11 cellular contexts compared by ENCODE assay signal in the genomic region with DNA sequence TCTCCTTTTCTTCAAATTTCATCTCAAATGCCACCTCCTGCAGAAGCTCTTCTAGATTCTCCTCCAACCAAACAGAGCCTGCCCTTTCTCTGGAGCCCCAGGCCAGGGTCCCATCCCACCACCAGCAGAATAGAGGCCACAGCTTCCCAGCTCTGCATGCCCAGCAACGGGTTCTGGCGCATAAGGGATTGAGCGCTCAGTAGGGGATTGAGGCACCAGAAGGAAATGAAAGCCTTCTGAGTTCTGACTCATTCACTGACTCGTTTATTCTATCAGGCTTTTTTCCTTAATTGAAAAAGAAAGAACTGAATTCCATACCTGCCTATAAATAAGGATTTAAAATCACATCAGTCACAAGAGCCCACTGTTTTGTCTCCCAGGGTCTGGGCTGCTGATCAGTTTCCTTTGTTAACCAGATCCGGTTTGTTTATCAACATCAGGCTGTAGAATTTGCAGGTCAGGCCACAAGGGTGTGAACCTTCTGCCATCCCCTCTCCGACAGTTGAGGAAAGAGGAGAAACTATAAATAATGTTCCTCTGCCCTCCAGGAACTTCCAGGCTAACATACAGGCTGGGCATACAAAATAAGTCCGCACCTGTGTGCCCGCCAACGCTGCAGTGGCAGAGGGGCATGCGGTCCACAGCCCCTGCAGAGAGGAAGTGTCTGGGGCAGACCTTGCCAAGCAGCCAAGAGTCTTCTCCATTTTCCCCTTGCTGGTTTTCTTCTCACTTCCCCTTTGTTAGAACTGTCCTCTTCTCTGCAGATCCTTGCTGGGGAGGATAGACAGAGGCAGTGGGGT.
DNase-seq lines count a peak whose midpoint lies in the region; ATAC-seq lines count a peak whose summit lies in the region.
"Had no signal": no experiment of that assay in that cellular context is flagged by ENCODE, and none has a peak within 500 bp of the region (broad histone marks: within the 10 kb centered on the region; RNA-seq: fewer than 3 reads in every experiment).

No MANE protein-coding gene starts in this region.

- H3K4me1 Mint-ChIP-seq in stimulated activated memory B cell treated with anti-CD40 and anti-IgM and Interleukin-4, amounts not matched to agents 10 μg/mL and 1 μg/mL and 100 μg/mL, for 72 hours, result peaks cover 79% of the 10 kb centered on the region

- peak; percentile 53 for DNase-seq in activated effector memory CD4-positive, alpha-beta T cell treated with anti-CD3 and anti-CD28 coated beads, Interleukin-2, amount 50 U/mL, for 16 hours
- DNase-seq in activated effector memory CD4-positive, alpha-beta T cell treated with Interleukin-2 at 50 U/mL for 16 hours, result no peak
- DNase-seq in NOMO-1 (lab: John Stamatoyannopoulos, UW; ENCODE audit: unreplicated experiment in 2 of 2) (peak; percentile 48 to 86), HUDEP-2 (lab: John Stamatoyannopoulos, UW; ENCODE audit: unreplicated experiment in 76 of 76) (no peak), kidney glomerular epithelial cell (lab: John Stamatoyannopoulos, UW) (no peak), DMS 273 treated with DMSO at 0.1 percent for 48 hours (lab: John Stamatoyannopoulos, UW) (no peak)
- DNase-seq: activated naive CD4-positive, alpha-beta T cell treated with anti-CD3 and anti-CD28 coated beads, Interleukin-2, amount 10 ng/mL, durations not matched to agents 7 days and 5 days; DND-41; pancreas had no signal

- peak; percentile 16 for ATAC-seq in esophagus mucosa
- ATAC-seq in stimulated activated memory B cell treated with anti-CD40 and anti-IgM and Interleukin-4, amounts not matched to agents 10 μg/mL and 1 μg/mL and 100 μg/mL, for 72 hours, result peak; percentile 88

- no peaks in the 10 kb centered on the region for H3K9me3 Mint-ChIP-seq in stimulated activated memory B cell treated with anti-CD40 and anti-IgM and Interleukin-4, amounts not matched to agents 10 μg/mL and 1 μg/mL and 100 μg/mL, for 72 hours

- no peaks in the 10 kb centered on the region for H3K36me3 Mint-ChIP-seq in stimulated activated memory B cell treated with anti-CD40 and anti-IgM and Interleukin-4, amounts not matched to agents 10 μg/mL and 1 μg/mL and 100 μg/mL, for 72 hours
- H3K36me3 Mint-ChIP-seq: activated naive CD4-positive, alpha-beta T cell treated with anti-CD3 and anti-CD28 coated beads, Interleukin-2, amount 10 ng/mL, durations not matched to agents 7 days and 5 days had no signal

- H3K27ac Mint-ChIP-seq in stimulated activated memory B cell treated with anti-CD40 and anti-IgM and Interleukin-4, amounts not matched to agents 10 μg/mL and 1 μg/mL and 100 μg/mL, for 72 hours, result peak overlapping the region; percentile 74
- H3K27ac Mint-ChIP-seq: activated naive CD4-positive, alpha-beta T cell treated with anti-CD3 and anti-CD28 coated beads, Interleukin-2, amount 10 ng/mL, durations not matched to agents 7 days and 5 days had no signal

- H3K4me3 Mint-ChIP-seq in stimulated activated memory B cell treated with anti-CD40 and anti-IgM and Interleukin-4, amounts not matched to agents 10 μg/mL and 1 μg/mL and 100 μg/mL, for 72 hours, result peak overlapping the region; percentile 50
- H3K4me3 Mint-ChIP-seq: activated naive CD4-positive, alpha-beta T cell treated with anti-CD3 and anti-CD28 coated beads, Interleukin-2, amount 10 ng/mL, durations not matched to agents 7 days and 5 days had no signal

- H3K27me3 Mint-ChIP-seq in stimulated activated memory B cell treated with anti-CD40 and anti-IgM and Interleukin-4, amounts not matched to agents 10 μg/mL and 1 μg/mL and 100 μg/mL, for 72 hours, result no peaks in the 10 kb centered on the region

Comparison
In these comparisons a context has a peak if more than half of its experiments do, and no peak if none do; other contexts are left out.
1. DNase-seq: peak in activated effector memory CD4-positive, alpha-beta T cell treated with anti-CD3 and anti-CD28 coated beads, Interleukin-2, amount 50 U/mL, for 16 hours (single experiment) and NOMO-1 (2 of 2); none in activated effector memory CD4-positive, alpha-beta T cell treated with Interleukin-2 at 50 U/mL for 16 hours (single experiment), HUDEP-2 (0 of 76), kidney glomerular epithelial cell (single experiment) and DMS 273 treated with DMSO at 0.1 percent for 48 hours (single experiment).